8 cellular contexts compared by ENCODE assay signal in genomic region chr17:19141366-19142155, GRCh38. TPM values are rescaled to one million over a fixed set of nuclear protein-coding genes. Genes with fewer than 3 reads are reported as not detected.
DNase-seq lines count a peak whose midpoint lies in the region; ATAC-seq and TF ChIP-seq lines count a peak whose summit lies in the region.
"Not testable (repeated sequence)": the region's sequence is repeated elsewhere in the genome, so short reads cannot be mapped to it uniquely, and the experiment has no call there.

No MANE protein-coding gene starts in this region.

- ATAC-seq in GM18505 (IDR thresholded peaks at IDR 0.05; ENCODE audit: unreplicated experiment) (peak; percentile 47), GM21515 (IDR thresholded peaks at IDR 0.05; ENCODE audit: unreplicated experiment) (peak; percentile 52), HG03066 (IDR thresholded peaks at IDR 0.05; ENCODE audit: low read depth, unreplicated experiment) (peak; percentile 41), RWPE2 (ENCODE audit: low read depth) (peak; percentile 74), upper lobe of right lung (peak; percentile 92)
- peak; percentile 82 to 85 for ATAC-seq in natural killer cell treated with Interleukin-12 subunit alpha and Interleukin-12 subunit beta and Interleukin-15 and Interleukin-18, amount 100 ng/mL, for 72 hours

- H3K27ac Mint-ChIP-seq in natural killer cell treated with Interleukin-12 subunit alpha and Interleukin-12 subunit beta and Interleukin-15 and Interleukin-18, amount 100 ng/mL, for 72 hours, result not testable (repeated sequence)

- H3K4me3 ChIP-seq in RWPE2 (ENCODE audit: severe bottlenecking); adrenal gland; upper lobe of right lung: not testable (repeated sequence)
- peak overlapping the region; percentile 47 for H3K4me3 ChIP-seq in left ventricle myocardium inferior

- H3K27me3 Mint-ChIP-seq in natural killer cell treated with Interleukin-12 subunit alpha and Interleukin-12 subunit beta and Interleukin-15 and Interleukin-18, amount 100 ng/mL, for 72 hours, result not testable (repeated sequence)

- not testable (repeated sequence) for H3K4me3 Mint-ChIP-seq in natural killer cell treated with Interleukin-12 subunit alpha and Interleukin-12 subunit beta and Interleukin-15 and Interleukin-18, amount 100 ng/mL, for 72 hours

- H3K36me3 ChIP-seq in RWPE2 (ENCODE audit: low read depth); adrenal gland (replicated peaks in 1 of 2); left ventricle myocardium inferior; upper lobe of right lung: not testable (repeated sequence)

- H3K27ac ChIP-seq in RWPE2 (ENCODE audit: poor library complexity, severe bottlenecking); adrenal gland; upper lobe of right lung: not testable (repeated sequence)
- H3K27ac ChIP-seq in left ventricle myocardium inferior (replicated peaks), result peak overlapping the region; percentile 83

- H3K9me3 ChIP-seq in RWPE2 (ENCODE audit: severe bottlenecking); adrenal gland (replicated peaks in 1 of 3); left ventricle myocardium inferior (replicated peaks); upper lobe of right lung: not testable (repeated sequence)

- not testable (repeated sequence) for H3K9me3 Mint-ChIP-seq in natural killer cell treated with Interleukin-12 subunit alpha and Interleukin-12 subunit beta and Interleukin-15 and Interleukin-18, amount 100 ng/mL, for 72 hours

- not testable (repeated sequence) for TF ChIP-seq POLR2A in GM18505 (IDR thresholded peaks at IDR 0.05; ENCODE audit: borderline replicate concordance, extremely low read depth, insufficient read depth, insufficient read length); adrenal gland (IDR thresholded peaks at IDR 0.05)

- intact Hi-C loops in adrenal gland (cut with DNase I); left ventricle myocardium inferior (cut with micrococcal nuclease); upper lobe of right lung (cut with DNase I): not testable (repeated sequence)

- H3K4me1 Mint-ChIP-seq in natural killer cell treated with Interleukin-12 subunit alpha and Interleukin-12 subunit beta and Interleukin-15 and Interleukin-18, amount 100 ng/mL, for 72 hours (ENCODE audit: low read depth in 2 of 2), result not testable (repeated sequence)

- TF ChIP-seq CTCF in RWPE2 (IDR thresholded peaks at IDR 0.05; ENCODE audit: poor library complexity, severe bottlenecking); adrenal gland (IDR thresholded peaks at IDR 0.05); left ventricle myocardium inferior (IDR thresholded peaks at IDR 0.05; ENCODE audit: borderline replicate concordance); upper lobe of right lung (IDR thresholded peaks at IDR 0.05): not testable (repeated sequence)

- not testable (repeated sequence) for H3K36me3 Mint-ChIP-seq in natural killer cell treated with Interleukin-12 subunit alpha and Interleukin-12 subunit beta and Interleukin-15 and Interleukin-18, amount 100 ng/mL, for 72 hours

- H3K4me1 ChIP-seq in RWPE2 (ENCODE audit: insufficient read depth, poor library complexity, severe bottlenecking); adrenal gland (replicated peaks in 1 of 2); left ventricle myocardium inferior; upper lobe of right lung: not testable (repeated sequence)

- not testable (repeated sequence) for H3K27me3 ChIP-seq in RWPE2 (ENCODE audit: insufficient read depth, poor library complexity, severe bottlenecking); adrenal gland; left ventricle myocardium inferior (ENCODE audit: low read depth); upper lobe of right lung

- peak; percentile 3 for DNase-seq in RWPE2 (ENCODE audit: low spot score)
- peak in 5 of 7 donors; percentile 3 to 46 (median 23) for DNase-seq in adrenal gland
- DNase-seq in left ventricle myocardium inferior, result peak; percentile 19
- DNase-seq in natural killer cell treated with Interleukin-12 subunit alpha and Interleukin-12 subunit beta and Interleukin-15 and Interleukin-18, amount 100 ng/mL, for 72 hours (ENCODE audit: low spot score), result not testable (repeated sequence)
- peak; percentile 64 for DNase-seq in upper lobe of right lung

- 17 to 20% methylated on average over 4 to 7 of the region's 30 CpGs; no CpG with 5 or more reads in 2 of the 4 donors for WGBS in adrenal gland, 4 donors

RNA-seq across cellular contexts. Expression of gene GRAPL, which starts 14.2 kb away (rescaled TPM):
- total RNA-seq in adrenal gland (1 to 10 TPM in 7 of 8 donors, under 1 TPM in 1; 0.72 to 9.1 (median 3.1) TPM), left ventricle myocardium inferior (1.5 TPM), upper lobe of right lung (16.6 TPM)
- polyA plus RNA-seq in adrenal gland, result 10 to 100 TPM in 1 of 3 donors, 1 to 10 TPM in 1, under 1 TPM in 1; 0.46 to 10.4 (median 3.2) TPM
- 1 to 10 TPM; 5.3 to 9.6 TPM for total RNA-seq in natural killer cell treated with Interleukin-12 subunit alpha and Interleukin-12 subunit beta and Interleukin-15 and Interleukin-18, amount 100 ng/mL, for 72 hours

Comparison
In these comparisons a context has a peak if more than half of its experiments do, and no peak if none do; other contexts are left out.
1. ATAC-seq: peak in every context shown above with its lines; median percentile 92 in upper lobe of right lung; 84 in natural killer cell treated with Interleukin-12 subunit alpha and Interleukin-12 subunit beta and Interleukin-15 and Interleukin-18, amount 100 ng/mL, for 72 hours; 74 in RWPE2; 52 in GM21515; 47 in GM18505; 41 in HG03066.